In genomic region chr10:6128591-6129383, GRCh38 we compare ENCODE assay signal across 9 cellular contexts. TPM values are rescaled to one million over a fixed set of nuclear protein-coding genes. Genes with fewer than 3 reads are reported as not detected.
A peak's percentile ranks its signal among the peaks of the same experiment; 100 is the strongest.
DNase-seq lines count a peak whose midpoint lies in the region; ATAC-seq lines count a peak whose summit lies in the region.
"Had no signal": no experiment of that assay in that cellular context is flagged by ENCODE, and none has a peak within 500 bp of the region (broad histone marks: within the 10 kb centered on the region; RNA-seq: fewer than 3 reads in every experiment).

No MANE protein-coding gene starts in this region.

- H3K27ac ChIP-seq in subcutaneous abdominal adipose tissue (ENCODE audit: low read depth, low read length): no peak overlapping the region

- H3K27ac Mint-ChIP-seq in activated T-cell treated with anti-CD3 and anti-CD28 coated beads, Interleukin-2, amount 50 U/mL, for 24 hours: peak overlapping the region; percentile 95
- peak overlapping the region; percentile 94 for H3K27ac Mint-ChIP-seq in activated T-helper 17 cell treated with anti-CD3 and anti-CD28 coated beads, Interleukin-2, amount 50 U/mL, for 72 hours

- H3K4me1 Mint-ChIP-seq in activated T-cell treated with anti-CD3 and anti-CD28 coated beads, Interleukin-2, amount 50 U/mL, for 24 hours (ENCODE audit: low read depth): peaks cover 45% of the 10 kb centered on the region
- peaks cover 22% of the 10 kb centered on the region for H3K4me1 Mint-ChIP-seq in activated T-helper 17 cell treated with anti-CD3 and anti-CD28 coated beads, Interleukin-2, amount 50 U/mL, for 72 hours

- peak; percentile 36 for DNase-seq in activated T-cell treated with anti-CD3 and anti-CD28 coated beads, Interleukin-2, amount 50 U/mL, for 24 hours
- DNase-seq in activated T-cell treated with anti-CD3 and anti-CD28 coated beads, Interleukin-2, amount 50 U/mL, for 48 hours: no peak
- peak; percentile 55 for DNase-seq in left ventricle myocardium superior
- no peak for DNase-seq in central memory CD4-positive, alpha-beta T cell
- DNase-seq in NCI-H526 (lab: John Stamatoyannopoulos, UW): no peak
- DNase-seq: NCI-H187 had no signal

- no peak overlapping the region for H3K9ac ChIP-seq in subcutaneous abdominal adipose tissue (ENCODE audit: low read length in 5 of 5)

- no peaks in the 10 kb centered on the region for H3K9me3 Mint-ChIP-seq in activated T-cell treated with anti-CD3 and anti-CD28 coated beads, Interleukin-2, amount 50 U/mL, for 24 hours
- H3K9me3 Mint-ChIP-seq in activated T-helper 17 cell treated with anti-CD3 and anti-CD28 coated beads, Interleukin-2, amount 50 U/mL, for 72 hours: no peaks in the 10 kb centered on the region

- H3K4me1 ChIP-seq in subcutaneous abdominal adipose tissue (ENCODE audit: control insufficient read depth in 5 of 5, insufficient read depth in 5 of 5, low read length in 5 of 5): peaks cover 0 to 36% (median 25%) of the 10 kb centered on the region in 5 donors

- H3K4me3 Mint-ChIP-seq in activated T-cell treated with anti-CD3 and anti-CD28 coated beads, Interleukin-2, amount 50 U/mL, for 24 hours: no peak overlapping the region
- H3K4me3 Mint-ChIP-seq in activated T-helper 17 cell treated with anti-CD3 and anti-CD28 coated beads, Interleukin-2, amount 50 U/mL, for 72 hours: peak overlapping the region; percentile 63

- H3K36me3 ChIP-seq in subcutaneous abdominal adipose tissue (ENCODE audit: control insufficient read depth in 5 of 5, insufficient read depth in 5 of 5, low read length in 5 of 5): no peaks in the 10 kb centered on the region

- H3K4me3 ChIP-seq in subcutaneous abdominal adipose tissue (ENCODE audit: low read depth in 1 of 5, low read length in 5 of 5): peak overlapping the region in 4 of 5 donors; percentile 2 to 30 (median 17)

- ATAC-seq in activated T-helper 17 cell treated with anti-CD3 and anti-CD28 coated beads, Interleukin-2, amount 50 U/mL, for 72 hours (replicated peaks): no peak
- peak; percentile 58 for ATAC-seq in left ventricle myocardium superior
- ATAC-seq in HG02763 (IDR thresholded peaks at IDR 0.05; ENCODE audit: unreplicated experiment): no peak

- intact Hi-C loops in left ventricle myocardium superior (cut with micrococcal nuclease): no loop called here

- H3K27me3 Mint-ChIP-seq in activated T-cell treated with anti-CD3 and anti-CD28 coated beads, Interleukin-2, amount 50 U/mL, for 24 hours: no peaks in the 10 kb centered on the region
- no peaks in the 10 kb centered on the region for H3K27me3 Mint-ChIP-seq in activated T-helper 17 cell treated with anti-CD3 and anti-CD28 coated beads, Interleukin-2, amount 50 U/mL, for 72 hours

- H3K27me3 ChIP-seq in subcutaneous abdominal adipose tissue (ENCODE audit: control insufficient read depth in 5 of 5, insufficient read depth in 4 of 5, low read length in 5 of 5): no peaks in the 10 kb centered on the region

- no peaks in the 10 kb centered on the region for H3K36me3 Mint-ChIP-seq in activated T-cell treated with anti-CD3 and anti-CD28 coated beads, Interleukin-2, amount 50 U/mL, for 24 hours (ENCODE audit: low read depth)
- H3K36me3 Mint-ChIP-seq in activated T-helper 17 cell treated with anti-CD3 and anti-CD28 coated beads, Interleukin-2, amount 50 U/mL, for 72 hours (ENCODE audit: low read depth): peaks cover 12% of the 10 kb centered on the region

- H3K9me3 ChIP-seq in subcutaneous abdominal adipose tissue (ENCODE audit: control insufficient read depth in 5 of 5, low read length in 5 of 5): no peaks in the 10 kb centered on the region

RNA-seq across cellular contexts. Expression of gene RBM17, which starts 40.0 kb away (rescaled TPM):
- 100 to 1,000 TPM; 157 to 253 TPM for total RNA-seq in activated T-helper 17 cell treated with anti-CD3 and anti-CD28 coated beads, Interleukin-2, amount 50 U/mL, for 72 hours
- total RNA-seq in left ventricle myocardium superior: 72.1 TPM

Comparison
In these comparisons a context has a peak if more than half of its experiments do, and no peak if none do; other contexts are left out.
1. DNase-seq: peak in activated T-cell treated with anti-CD3 and anti-CD28 coated beads, Interleukin-2, amount 50 U/mL, for 24 hours (single experiment) and left ventricle myocardium superior (single experiment); none in activated T-cell treated with anti-CD3 and anti-CD28 coated beads, Interleukin-2, amount 50 U/mL, for 48 hours (0 of 2), central memory CD4-positive, alpha-beta T cell (single experiment) and NCI-H526 (0 of 2).